Comparison of ENCODE assay signal across 12 cellular contexts in the genomic region with DNA sequence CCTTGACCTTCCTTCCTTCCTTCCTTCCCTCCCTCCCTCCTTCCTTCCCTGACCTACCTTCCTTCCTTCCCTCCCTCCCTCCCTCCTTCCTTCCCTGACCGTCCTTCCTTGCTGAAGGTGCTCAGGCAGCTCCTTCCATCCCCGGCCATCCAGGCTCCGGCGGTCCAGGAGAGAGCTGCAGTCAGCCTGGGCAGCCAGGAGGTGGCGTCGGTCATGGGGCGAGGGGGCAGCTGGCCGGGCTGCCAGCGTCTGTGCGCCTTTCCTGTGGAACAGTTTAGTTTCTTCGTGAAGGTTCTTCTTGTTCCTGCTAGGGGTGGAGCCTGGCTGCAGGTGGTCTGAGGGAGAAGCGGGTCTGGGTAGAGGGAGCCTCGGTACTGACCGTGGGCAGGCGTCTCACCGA. TPM values are rescaled to one million over a fixed set of nuclear protein-coding genes. Genes with fewer than 3 reads are reported as not detected.
DNase-seq lines count a peak whose midpoint lies in the region; ATAC-seq and TF ChIP-seq lines count a peak whose summit lies in the region.
"Had no signal": no experiment of that assay in that cellular context is flagged by ENCODE, and none has a peak within 500 bp of the region (broad histone marks: within the 10 kb centered on the region; RNA-seq: fewer than 3 reads in every experiment).

No MANE protein-coding gene starts in this region.

- H3K36me3 Mint-ChIP-seq in activated T-cell treated with anti-CD3 and anti-CD28 coated beads, Interleukin-2, amount 50 U/mL, for 4 hours (ENCODE audit: insufficient read depth): no peaks in the 10 kb centered on the region

- H3K9ac ChIP-seq in fibroblast of lung (ENCODE audit: insufficient read depth, low read length): no peak overlapping the region
- H3K9ac ChIP-seq in smooth muscle cell (ENCODE audit: low read depth): no peak overlapping the region
- H3K9ac ChIP-seq: KMS-11 had no signal

- no peaks in the 10 kb centered on the region for H3K4me1 Mint-ChIP-seq in activated T-cell treated with anti-CD3 and anti-CD28 coated beads, Interleukin-2, amount 50 U/mL, for 4 hours (ENCODE audit: low read depth)

- H3K4me3 Mint-ChIP-seq in activated T-cell treated with anti-CD3 and anti-CD28 coated beads, Interleukin-2, amount 50 U/mL, for 4 hours: no peak overlapping the region
- H3K4me3 Mint-ChIP-seq: dendritic cell treated with granulocyte-macrophage colony-stimulating factor and Interleukin-4, amounts not matched to agents 40 ng/mL and 50 ng/mL, for 4 days had no signal

- H3K27me3 Mint-ChIP-seq in activated T-cell treated with anti-CD3 and anti-CD28 coated beads, Interleukin-2, amount 50 U/mL, for 4 hours (ENCODE audit: low read depth): no peaks in the 10 kb centered on the region

- no peak overlapping the region for H2AFZ ChIP-seq in fibroblast of lung (ENCODE audit: low read length)
- no peak overlapping the region for H2AFZ ChIP-seq in smooth muscle cell (ENCODE audit: low read depth)

- H3K27me3 ChIP-seq in fibroblast of lung (ENCODE audit: control insufficient read depth, insufficient read depth, low read length) (no peaks in the 10 kb centered on the region), smooth muscle cell (ENCODE audit: low read depth) (peaks cover 7% of the 10 kb centered on the region)

- H3K79me2 ChIP-seq in fibroblast of lung (ENCODE audit: control insufficient read depth, insufficient read depth, low read length) (no peaks in the 10 kb centered on the region), smooth muscle cell (ENCODE audit: low read depth) (no peaks in the 10 kb centered on the region)

- WGBS in smooth muscle cell (ENCODE audit: low lambda C conversion rate): 10% methylated on average over 9 of the region's 16 CpGs

- H3K27ac ChIP-seq in fibroblast of lung (ENCODE audit: insufficient read depth, low read length) (no peak overlapping the region), smooth muscle cell (ENCODE audit: low read depth) (no peak overlapping the region)
- H3K27ac ChIP-seq: KMS-11, skin epidermis had no signal

- TF ChIP-seq CTCF in fibroblast of lung (conservative IDR thresholded peaks at IDR 0.05 in 1 of 2, IDR thresholded peaks at IDR 0.05 in 1 of 2; ENCODE audit: low read depth in 1 of 2, low read length in 2 of 2) (peak; percentile 27 to 43), smooth muscle cell (IDR thresholded peaks at IDR 0.05; ENCODE audit: borderline replicate concordance, insufficient read depth, poor library complexity, severe bottlenecking) (peak; percentile 50)

- H3K4me1 ChIP-seq in fibroblast of lung (ENCODE audit: control insufficient read depth, extremely low read depth, insufficient read depth, low read length): no peaks in the 10 kb centered on the region
- H3K4me1 ChIP-seq in smooth muscle cell (ENCODE audit: low read depth): no peaks in the 10 kb centered on the region

- H3K4me2 ChIP-seq in fibroblast of lung (ENCODE audit: extremely low read depth, insufficient read depth, low read length) (no peak overlapping the region), smooth muscle cell (no peak overlapping the region)
- H3K4me2 ChIP-seq: KMS-11 had no signal

- no peaks in the 10 kb centered on the region for H3K9me3 Mint-ChIP-seq in activated T-cell treated with anti-CD3 and anti-CD28 coated beads, Interleukin-2, amount 50 U/mL, for 4 hours
- H3K9me3 Mint-ChIP-seq: dendritic cell treated with granulocyte-macrophage colony-stimulating factor and Interleukin-4, amounts not matched to agents 40 ng/mL and 50 ng/mL, for 4 days had no signal

- H3K4me3 ChIP-seq in fibroblast of lung (replicated peaks in 1 of 4; ENCODE audit: control extremely low read depth in 1 of 4, insufficient read depth in 1 of 4, low read depth in 3 of 4, low read length in 4 of 4) (no peak overlapping the region), smooth muscle cell (no peak overlapping the region)
- H3K4me3 ChIP-seq: skin epidermis had no signal

- H4K20me1 ChIP-seq in fibroblast of lung (ENCODE audit: control insufficient read depth, extremely low read depth, insufficient read depth, low read length): no peaks in the 10 kb centered on the region
- no peaks in the 10 kb centered on the region for H4K20me1 ChIP-seq in smooth muscle cell (ENCODE audit: low read depth)

- no peak for ATAC-seq in activated T-cell treated with anti-CD3 and anti-CD28 coated beads, Interleukin-2, amount 50 U/mL, for 4 hours
- no peak for ATAC-seq in GM21723 (IDR thresholded peaks at IDR 0.05; ENCODE audit: unreplicated experiment)

- H3K9me3 ChIP-seq in fibroblast of lung (ENCODE audit: control insufficient read depth, insufficient read depth, low read depth, low read length): no peaks in the 10 kb centered on the region
- no peaks in the 10 kb centered on the region for H3K9me3 ChIP-seq in smooth muscle cell (replicated peaks; ENCODE audit: low read depth)

- H3F3A ChIP-seq in smooth muscle cell (ENCODE audit: low read depth): no peaks in the 10 kb centered on the region

- no peaks in the 10 kb centered on the region for H3K36me3 ChIP-seq in fibroblast of lung (ENCODE audit: control insufficient read depth, insufficient read depth, low read length)
- H3K36me3 ChIP-seq in smooth muscle cell (ENCODE audit: low read depth): no peaks in the 10 kb centered on the region

- DNase-seq in activated T-cell treated with anti-CD3 and anti-CD28 coated beads for 48 hours (ENCODE audit: low read depth): peak; percentile 23
- DNase-seq in activated T-cell treated with anti-CD3 and anti-CD28 coated beads, Interleukin-2, amount 50 U/mL, for 4 hours: no peak
- peak; percentile 32 for DNase-seq in NCI-H510A (lab: John Stamatoyannopoulos, UW)
- DNase-seq in fibroblast of lung (ENCODE audit: low read depth in 2 of 2): peak; percentile 6 to 12
- DNase-seq in smooth muscle cell (lab: John Stamatoyannopoulos, UW; ENCODE audit: unreplicated experiment): no peak
- no peak for DNase-seq in cortex of kidney (lab: John Stamatoyannopoulos, UW)
- DNase-seq in T-helper 2 cell: no peak

RNA-seq across cellular contexts. Expression of a gene that starts 15.7 kb away (rescaled TPM):
- total RNA-seq in activated T-cell treated with anti-CD3 and anti-CD28 coated beads, Interleukin-2, amount 50 U/mL, for 4 hours: 1 to 10 TPM; 3.0 to 3.5 (median 3.3) TPM
- total RNA-seq in fibroblast of lung (1.0 and 1.2 TPM in 2 replicates), smooth muscle cell (1.2 and 1.3 TPM in 2 replicates)
- polyA plus RNA-seq in fibroblast of lung (0.09 TPM in 1 of 2 replicates, not detected in the other), smooth muscle cell (1.4 and 2.1 TPM in 2 replicates)
- polyA plus RNA-seq in fibroblast of lung (2012): 0.10 and 0.15 TPM in 2 replicates
- polyA minus RNA-seq in fibroblast of lung (ENCODE audit: low replicate concordance): not detected in 2 replicates

RNA-seq across cellular contexts. Expression of a gene that starts 41.7 kb away (rescaled TPM):
- total RNA-seq in activated T-cell treated with anti-CD3 and anti-CD28 coated beads, Interleukin-2, amount 50 U/mL, for 4 hours: not detected
- total RNA-seq in fibroblast of lung (not detected in 2 replicates), smooth muscle cell (not detected in 2 replicates)
- polyA plus RNA-seq in fibroblast of lung (not detected in 2 replicates), smooth muscle cell (not detected in 2 replicates)
- polyA plus RNA-seq in fibroblast of lung (2012): not detected in 2 replicates
- not detected in 2 replicates for polyA minus RNA-seq in fibroblast of lung (ENCODE audit: low replicate concordance)
- total RNA-seq: Daoy had no signal

RNA-seq across cellular contexts. Expression of a gene that starts 50.7 kb away (rescaled TPM):
- not detected for total RNA-seq in activated T-cell treated with anti-CD3 and anti-CD28 coated beads, Interleukin-2, amount 50 U/mL, for 4 hours
- total RNA-seq in fibroblast of lung (not detected in 2 replicates), smooth muscle cell (not detected in 2 replicates)
- polyA plus RNA-seq in fibroblast of lung (not detected in 2 replicates), smooth muscle cell (not detected in 2 replicates)
- polyA plus RNA-seq in fibroblast of lung (2012): not detected in 2 replicates
- not detected in 2 replicates for polyA minus RNA-seq in fibroblast of lung (ENCODE audit: low replicate concordance)
- total RNA-seq: Daoy had no signal

RNA-seq across cellular contexts. Expression of a gene that starts 54.4 kb away (rescaled TPM):
- 10 to 100 TPM; 38.2 to 43.4 (median 41.1) TPM for total RNA-seq in activated T-cell treated with anti-CD3 and anti-CD28 coated beads, Interleukin-2, amount 50 U/mL, for 4 hours
- total RNA-seq in fibroblast of lung (17.2 and 23.0 TPM in 2 replicates), smooth muscle cell (6.6 and 6.9 TPM in 2 replicates)
- polyA plus RNA-seq in fibroblast of lung (3.6 and 4.0 TPM in 2 replicates), smooth muscle cell (17.0 and 23.6 TPM in 2 replicates)
- 6.4 and 9.2 TPM in 2 replicates for polyA plus RNA-seq in fibroblast of lung (2012)
- polyA minus RNA-seq in fibroblast of lung (ENCODE audit: low replicate concordance): 2.8 and 8.5 TPM in 2 replicates

Comparison
In these comparisons a context has a peak if more than half of its experiments do, and no peak if none do; other contexts are left out.
1. DNase-seq: peak in activated T-cell treated with anti-CD3 and anti-CD28 coated beads for 48 hours (single experiment), NCI-H510A (single experiment) and fibroblast of lung (2 of 2); none in activated T-cell treated with anti-CD3 and anti-CD28 coated beads, Interleukin-2, amount 50 U/mL, for 4 hours (single experiment), smooth muscle cell (single experiment), cortex of kidney (single experiment) and T-helper 2 cell (0 of 5).